ENCODE assay signal across 14 cellular contexts in genomic region chr6:132043148-132043547, GRCh38.
A peak's percentile ranks its signal among the peaks of the same experiment; 100 is the strongest.
DNase-seq lines count a peak whose midpoint lies in the region; ATAC-seq and TF ChIP-seq lines count a peak whose summit lies in the region.
"Had no signal": no experiment of that assay in that cellular context is flagged by ENCODE, and none has a peak within 500 bp of the region (broad histone marks: within the 10 kb centered on the region; RNA-seq: fewer than 3 reads in every experiment).

No MANE protein-coding gene starts in this region.

- no peaks in the 10 kb centered on the region for H3K27me3 Mint-ChIP-seq in activated T-cell treated with anti-CD3 and anti-CD28 coated beads, Interleukin-2, amount 50 U/mL, for 72 hours (ENCODE audit: low read depth)
- H3K27me3 Mint-ChIP-seq in chondrocyte (ENCODE audit: low read depth) (no peaks in the 10 kb centered on the region), mesothelial cell of epicardium (ENCODE audit: low read depth) (no peaks in the 10 kb centered on the region)
- peaks cover 4% of the 10 kb centered on the region for H3K27me3 Mint-ChIP-seq in activated CD4-positive, alpha-beta T cell treated with anti-CD3 and anti-CD28 coated beads for 36 hours
- H3K27me3 Mint-ChIP-seq: CD4-positive, alpha-beta T cell had no signal

- CTCF ChIA-PET in activated CD4-positive, alpha-beta T cell treated with anti-CD3 and anti-CD28 coated beads for 36 hours (lab: Charles Lee), result no interaction called here

- TF ChIP-seq CTCF in chondrocyte (IDR thresholded peaks at IDR 0.05) (no peak), mesothelial cell of epicardium (IDR thresholded peaks at IDR 0.05; ENCODE audit: unreplicated experiment) (no peak)

- H3K36me3 Mint-ChIP-seq in activated T-cell treated with anti-CD3 and anti-CD28 coated beads, Interleukin-2, amount 50 U/mL, for 72 hours (ENCODE audit: insufficient read depth in 2 of 2), result no peaks in the 10 kb centered on the region
- H3K36me3 Mint-ChIP-seq in chondrocyte (ENCODE audit: low read depth) (peaks cover 1% of the 10 kb centered on the region), mesothelial cell of epicardium (no peaks in the 10 kb centered on the region)
- no peaks in the 10 kb centered on the region for H3K36me3 Mint-ChIP-seq in activated CD4-positive, alpha-beta T cell treated with anti-CD3 and anti-CD28 coated beads for 36 hours (ENCODE audit: low read depth)
- H3K36me3 Mint-ChIP-seq: CD8-positive, alpha-beta T cell had no signal

- no peak for DNase-seq in activated T-cell treated with anti-CD3 and anti-CD28 coated beads, Interleukin-2, amount 50 U/mL, for 72 hours
- DNase-seq in activated T-cell treated with anti-CD3 and anti-CD28 coated beads, Interleukin-2, amount 50 U/mL, for 48 hours, result no peak
- no peak for DNase-seq in chondrocyte (ENCODE audit: low spot score)
- DNase-seq in mesothelial cell of epicardium (ENCODE audit: low spot score in 2 of 2, unreplicated experiment in 2 of 2), result no peak
- DNase-seq in activated CD4-positive, alpha-beta T cell treated with anti-CD3 and anti-CD28 coated beads for 36 hours, result no peak
- DNase-seq: AML-193; Caco-2; Calu3; CD4-positive, alpha-beta T cell; CD8-positive, alpha-beta T cell; DMS79 treated with DMSO at 0.1 percent for 48 hours; GF-D8 had no signal

- intact Hi-C loops in activated CD4-positive, alpha-beta T cell treated with anti-CD3 and anti-CD28 coated beads for 36 hours (cut with DNase I, micrococcal nuclease), result no loop called here

- H3K4me1 Mint-ChIP-seq in activated T-cell treated with anti-CD3 and anti-CD28 coated beads, Interleukin-2, amount 50 U/mL, for 72 hours (ENCODE audit: low read depth), result no peaks in the 10 kb centered on the region
- peaks cover 22% of the 10 kb centered on the region for H3K4me1 Mint-ChIP-seq in chondrocyte (ENCODE audit: low read depth)
- H3K4me1 Mint-ChIP-seq in mesothelial cell of epicardium, result no peaks in the 10 kb centered on the region
- no peaks in the 10 kb centered on the region for H3K4me1 Mint-ChIP-seq in activated CD4-positive, alpha-beta T cell treated with anti-CD3 and anti-CD28 coated beads for 36 hours
- H3K4me1 Mint-ChIP-seq: B cell had no signal

- peak overlapping the region; percentile 78 for H3K27ac Mint-ChIP-seq in activated T-cell treated with anti-CD3 and anti-CD28 coated beads, Interleukin-2, amount 50 U/mL, for 72 hours
- H3K27ac Mint-ChIP-seq in chondrocyte (ENCODE audit: unreplicated experiment) (peak overlapping the region; percentile 10), mesothelial cell of epicardium (no peak overlapping the region)
- no peak overlapping the region for H3K27ac Mint-ChIP-seq in activated CD4-positive, alpha-beta T cell treated with anti-CD3 and anti-CD28 coated beads for 36 hours
- H3K27ac Mint-ChIP-seq: B cell; CD4-positive, alpha-beta T cell; CD8-positive, alpha-beta T cell had no signal

- H3K9me3 Mint-ChIP-seq in activated T-cell treated with anti-CD3 and anti-CD28 coated beads, Interleukin-2, amount 50 U/mL, for 72 hours, result peaks cover 0 to 1% of the 10 kb centered on the region in 2 donors
- H3K9me3 Mint-ChIP-seq in chondrocyte (ENCODE audit: low read depth) (peaks cover 17% of the 10 kb centered on the region), mesothelial cell of epicardium (peaks cover 13% of the 10 kb centered on the region)
- H3K9me3 Mint-ChIP-seq in activated CD4-positive, alpha-beta T cell treated with anti-CD3 and anti-CD28 coated beads for 36 hours (ENCODE audit: low read depth), result no peaks in the 10 kb centered on the region
- H3K9me3 Mint-ChIP-seq: CD4-positive, alpha-beta T cell; CD8-positive, alpha-beta T cell had no signal

- no peak for ATAC-seq in activated T-cell treated with anti-CD3 and anti-CD28 coated beads, Interleukin-2, amount 50 U/mL, for 72 hours (replicated peaks in 1 of 2)
- no peak for ATAC-seq in activated CD4-positive, alpha-beta T cell treated with anti-CD3 and anti-CD28 coated beads for 36 hours
- ATAC-seq: A549; CD8-positive, alpha-beta T cell had no signal

- H3K4me3 Mint-ChIP-seq in activated T-cell treated with anti-CD3 and anti-CD28 coated beads, Interleukin-2, amount 50 U/mL, for 72 hours, result no peak overlapping the region
- H3K4me3 Mint-ChIP-seq in chondrocyte (ENCODE audit: unreplicated experiment), result no peak overlapping the region
- no peak overlapping the region for H3K4me3 Mint-ChIP-seq in mesothelial cell of epicardium
- no peak overlapping the region for H3K4me3 Mint-ChIP-seq in activated CD4-positive, alpha-beta T cell treated with anti-CD3 and anti-CD28 coated beads for 36 hours
- H3K4me3 Mint-ChIP-seq: B cell; CD4-positive, alpha-beta T cell; CD8-positive, alpha-beta T cell had no signal

- POLR2A ChIA-PET in activated CD4-positive, alpha-beta T cell treated with anti-CD3 and anti-CD28 coated beads for 36 hours (lab: Charles Lee), result no interaction called here

Comparison
In these comparisons a context has a peak if more than half of its experiments do, and no peak if none do; other contexts are left out.
1. H3K27ac Mint-ChIP-seq: peak in activated T-cell treated with anti-CD3 and anti-CD28 coated beads, Interleukin-2, amount 50 U/mL, for 72 hours (single experiment) and chondrocyte (single experiment); none in mesothelial cell of epicardium (single experiment) and activated CD4-positive, alpha-beta T cell treated with anti-CD3 and anti-CD28 coated beads for 36 hours (single experiment).